10 cellular contexts compared by ENCODE assay signal in the genomic region with DNA sequence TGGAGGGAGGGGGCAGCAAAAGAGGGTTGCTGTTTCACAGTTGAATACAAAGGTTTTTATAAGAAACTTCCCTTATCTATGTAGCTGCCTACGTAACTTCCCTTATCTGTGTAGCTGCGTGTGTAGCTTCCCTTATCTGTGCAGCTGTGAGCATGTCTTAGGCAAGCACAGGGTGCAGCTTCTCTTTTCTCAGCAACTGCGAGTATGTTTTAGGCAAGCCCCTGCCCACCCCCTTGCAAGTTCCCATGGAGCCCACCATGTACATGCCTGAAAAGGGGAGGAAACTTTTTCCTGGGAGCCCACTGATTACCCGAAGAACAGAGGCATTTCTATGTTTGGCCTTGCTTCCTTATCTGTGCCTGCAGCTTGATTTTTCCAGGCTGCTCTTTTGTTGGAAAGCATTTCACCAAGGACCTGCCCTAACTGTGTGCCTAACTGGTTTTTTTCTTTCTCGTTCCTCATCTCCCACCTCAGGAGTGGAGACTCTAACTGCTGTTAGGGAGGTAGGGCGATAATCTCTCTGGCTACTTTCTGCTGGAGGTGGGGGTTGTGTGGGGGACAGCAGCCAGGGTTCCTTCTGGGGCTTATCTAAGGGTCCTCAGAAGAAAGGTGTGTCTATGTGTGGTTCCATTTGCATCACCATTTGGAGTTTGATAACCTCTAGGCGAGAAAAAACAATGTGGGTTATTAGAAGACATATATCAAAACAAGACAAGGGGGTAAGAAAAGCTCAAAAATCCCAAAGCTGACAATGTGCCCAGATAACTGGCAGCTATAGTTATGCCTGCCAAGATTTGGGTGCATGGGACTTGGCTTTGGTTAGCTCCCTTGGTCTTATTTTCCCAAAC. TPM values are rescaled to one million over a fixed set of nuclear protein-coding genes. Genes with fewer than 3 reads are reported as not detected.
DNase-seq lines count a peak whose midpoint lies in the region; ATAC-seq and TF ChIP-seq lines count a peak whose summit lies in the region.
"Had no signal": no experiment of that assay in that cellular context is flagged by ENCODE, and none has a peak within 500 bp of the region (broad histone marks: within the 10 kb centered on the region; RNA-seq: fewer than 3 reads in every experiment).

No MANE protein-coding gene starts in this region.

- CTCF ChIA-PET in T-cell (lab: Charles Lee) (no interaction called here), PC-3 (lab: Charles Lee) (no interaction called here)

- H3K4me2 ChIP-seq in PC-3 (ENCODE audit: low read length) = no peak overlapping the region

- in situ Hi-C loops in ACHN (cut with HindIII; ENCODE audit: low pct_ligation_motif_present, low pct_unique_long_range_greater_than_20kb, low sequenced_read_pairs) = no loop called here

- H3K27me3 Mint-ChIP-seq in CD4-positive, CD25-positive, alpha-beta regulatory T cell = no peaks in the 10 kb centered on the region
- no peaks in the 10 kb centered on the region for H3K27me3 Mint-ChIP-seq in T-cell

- no peaks in the 10 kb centered on the region for H3K9me2 ChIP-seq in PC-3 (replicated peaks; ENCODE audit: low read length)

- intact Hi-C loops in left colon (cut with DNase I, micrococcal nuclease) = no loop called here
- intact Hi-C loops in PC-3 (cut with micrococcal nuclease) = no loop called here

- peaks cover 37% of the 10 kb centered on the region for H3K36me3 Mint-ChIP-seq in CD4-positive, CD25-positive, alpha-beta regulatory T cell
- peaks cover 52% of the 10 kb centered on the region for H3K36me3 Mint-ChIP-seq in T-cell

- ATAC-seq in CD4-positive, CD25-positive, alpha-beta regulatory T cell (ENCODE audit: low read depth in 2 of 2) = peak; percentile 43 to 55
- ATAC-seq in HG02678 (IDR thresholded peaks at IDR 0.05; ENCODE audit: unreplicated experiment) (peak; percentile 70), T-cell (replicated peaks in 1 of 4) (peak in 3 of 4 experiments; percentile 19 to 46 (median 27)), left colon (peak; percentile 43), PC-3 (no peak)

- H3K27ac ChIP-seq in CD4-positive, CD25-positive, alpha-beta regulatory T cell (ENCODE audit: insufficient read depth, low read length, poor library complexity, severe bottlenecking) = no peak overlapping the region
- H3K27ac ChIP-seq in PC-3 (ENCODE audit: low read length) = no peak overlapping the region
- H3K27ac ChIP-seq: C4-2B had no signal

- no peak overlapping the region for H2AFZ ChIP-seq in PC-3 (ENCODE audit: low read length)

- peaks cover 0 to 16% (median 2%) of the 10 kb centered on the region in 7 donors for H3K9me3 Mint-ChIP-seq in CD4-positive, CD25-positive, alpha-beta regulatory T cell
- peaks cover 0 to 7% (median 4%) of the 10 kb centered on the region in 3 donors for H3K9me3 Mint-ChIP-seq in T-cell

- no peaks in the 10 kb centered on the region for H3F3A ChIP-seq in PC-3 (ENCODE audit: low read length, unreplicated experiment)

- H3K27me3 ChIP-seq in CD4-positive, CD25-positive, alpha-beta regulatory T cell (ENCODE audit: control insufficient read depth, insufficient read depth, low read length) = no peaks in the 10 kb centered on the region
- H3K27me3 ChIP-seq in PC-3 (ENCODE audit: low read length) = no peaks in the 10 kb centered on the region

- H3K27ac Mint-ChIP-seq in CD4-positive, CD25-positive, alpha-beta regulatory T cell = peak overlapping the region in 1 of 3 donors; percentile 54
- H3K27ac Mint-ChIP-seq in T-cell = no peak overlapping the region

- H3K9ac ChIP-seq in PC-3 (ENCODE audit: low read length) = no peak overlapping the region

- H3K4me1 Mint-ChIP-seq in CD4-positive, CD25-positive, alpha-beta regulatory T cell = peaks cover 0 to 3% (median under 1%) of the 10 kb centered on the region in 4 donors
- peaks cover 0 to 3% (median 0%) of the 10 kb centered on the region in 3 donors for H3K4me1 Mint-ChIP-seq in T-cell

- H3K79me2 ChIP-seq in PC-3 (ENCODE audit: low read length) = no peaks in the 10 kb centered on the region

- no peak overlapping the region for H3K4me3 Mint-ChIP-seq in CD4-positive, CD25-positive, alpha-beta regulatory T cell
- no peak overlapping the region for H3K4me3 Mint-ChIP-seq in T-cell

- POLR2A ChIA-PET in T-cell (lab: Charles Lee) = no interaction called here
- POLR2A ChIA-PET in PC-3 (lab: Charles Lee; ENCODE audit: unreplicated experiment) = no interaction called here

- BruUV-seq in PC-3 (replicated peaks; lab: Mats Ljungman, UMichigan) = no TSS peak

- H3K36me3 ChIP-seq in CD4-positive, CD25-positive, alpha-beta regulatory T cell (ENCODE audit: control insufficient read depth, insufficient read depth, low read length) = peaks cover 5% of the 10 kb centered on the region
- H3K36me3 ChIP-seq in PC-3 (ENCODE audit: low read depth, low read length) = peaks cover 25% of the 10 kb centered on the region

- H3K4me3 ChIP-seq in CD4-positive, CD25-positive, alpha-beta regulatory T cell (ENCODE audit: low read depth, low read length) = no peak overlapping the region
- H3K4me3 ChIP-seq in PC-3 (ENCODE audit: low read length) = no peak overlapping the region

- H3K9me3 ChIP-seq in CD4-positive, CD25-positive, alpha-beta regulatory T cell (ENCODE audit: control insufficient read depth in 2 of 2, low read length in 2 of 2) = no peaks in the 10 kb centered on the region
- H3K9me3 ChIP-seq in PC-3 (ENCODE audit: low read length) = no peaks in the 10 kb centered on the region

- DNase-seq in CD4-positive, CD25-positive, alpha-beta regulatory T cell = no peak
- DNase-seq in T-cell (peak in 11 of 34 experiments; percentile 2 to 41 (median 13)), left colon (peak in 1 of 2 donors; percentile 22), ACHN (no peak), ecto neural progenitor cell (ENCODE audit: low spot score) (no peak), inferior parietal cortex (ENCODE audit: extremely low spot score) (no peak), PC-3 (no peak)
- DNase-seq: effector memory CD4-positive, alpha-beta T cell had no signal

- H4K20me1 ChIP-seq in PC-3 (ENCODE audit: low read length) = no peaks in the 10 kb centered on the region

- no peak for TF ChIP-seq CTCF in PC-3 (conservative IDR thresholded peaks at IDR 0.05; ENCODE audit: low read depth, low read length)

- H3K4me1 ChIP-seq in CD4-positive, CD25-positive, alpha-beta regulatory T cell (ENCODE audit: control insufficient read depth, insufficient read depth, low read length, poor library complexity, severe bottlenecking) = no peaks in the 10 kb centered on the region
- no peaks in the 10 kb centered on the region for H3K4me1 ChIP-seq in PC-3 (ENCODE audit: insufficient read depth, low read length)

RNA-seq across cellular contexts. Expression of a gene that starts 26.0 kb away (rescaled TPM):
- total RNA-seq in CD4-positive, CD25-positive, alpha-beta regulatory T cell = 3.4 TPM
- polyA plus RNA-seq in CD4-positive, CD25-positive, alpha-beta regulatory T cell = 10 to 100 TPM in 1 of 4 donors, 1 to 10 TPM in 3; 4.1 to 11.4 (median 6.5) TPM
- total RNA-seq in T-cell = 1 to 10 TPM; 2.6 to 6.0 (median 5.1) TPM
- total RNA-seq in left colon = 10 to 100 TPM; 13.2 to 23.3 TPM
- 118 and 119 TPM in 2 replicates for total RNA-seq in PC-3 (2014; rRNA removed)
